Comparison of ENCODE assay signal across 10 cellular contexts in genomic region chr10:72229261-72230251, GRCh38. TPM values are rescaled to one million over a fixed set of nuclear protein-coding genes. Genes with fewer than 3 reads are reported as not detected.
A peak's percentile ranks its signal among the peaks of the same experiment; 100 is the strongest.
DNase-seq lines count a peak whose midpoint lies in the region; ATAC-seq and TF ChIP-seq lines count a peak whose summit lies in the region.
"Had no signal": no experiment of that assay in that cellular context is flagged by ENCODE, and none has a peak within 500 bp of the region (broad histone marks: within the 10 kb centered on the region; RNA-seq: fewer than 3 reads in every experiment).

No MANE protein-coding gene starts in this region.

- no peak for DNase-seq in activated CD4-positive, alpha-beta T cell treated with anti-CD3 and anti-CD28 coated beads, Interleukin-2, amount 10 ng/mL, durations not matched to agents 7 days and 5 days
- no peak for DNase-seq in activated CD4-positive, alpha-beta T cell treated with anti-CD3 and anti-CD28 coated beads, Interleukin-2, amount 50 U/mL, for 48 hours
- peak; percentile 42 for DNase-seq in adipocyte (ENCODE audit: low read depth)
- no peak for DNase-seq in left lobe of liver (ENCODE audit: low spot score)
- DNase-seq in suprapubic skin (ENCODE audit: low spot score in 2 of 2): peak in 1 of 2 donors; percentile 32
- DNase-seq in GM13977 (ENCODE audit: low spot score): no peak
- no peak for DNase-seq in stimulated activated CD4-positive, alpha-beta T cell treated with anti-CD3 and anti-CD28 coated beads, Interleukin-2, amount 100 ng/mL, for 48 hours
- no peak for DNase-seq in SJCRH30
- DNase-seq: NCI-H526 had no signal

- CTCF ChIA-PET in activated CD4-positive, alpha-beta T cell treated with anti-CD3 and anti-CD28 coated beads, Interleukin-2, amount 10 ng/mL, durations not matched to agents 7 days and 5 days (lab: Charles Lee): interaction anchor here (0.6 to 1.8 kb wide), 12 partner anchors 10 to 854 kb away, joined by 3 to 5 read pairs (median 3); no protein-coding TSS in a partner anchor

- H3K36me3 Mint-ChIP-seq in activated CD4-positive, alpha-beta T cell treated with anti-CD3 and anti-CD28 coated beads, Interleukin-2, amount 10 ng/mL, durations not matched to agents 7 days and 5 days (ENCODE audit: low read depth): peaks cover 36% of the 10 kb centered on the region

- H3K27ac ChIP-seq in suprapubic skin: peak overlapping the region; percentile 60
- no peak overlapping the region for H3K27ac ChIP-seq in SJCRH30

- H3K9ac ChIP-seq in adipocyte (ENCODE audit: low read length): no peak overlapping the region

- TF ChIP-seq CTCF in suprapubic skin (IDR thresholded peaks at IDR 0.05) (no peak), GM13977 (IDR thresholded peaks at IDR 0.05; ENCODE audit: extremely low read depth, insufficient read depth, missing control alignments) (no peak)

- no peaks in the 10 kb centered on the region for H3K9me3 ChIP-seq in adipocyte (ENCODE audit: control insufficient read depth, low read length)
- no peaks in the 10 kb centered on the region for H3K9me3 ChIP-seq in suprapubic skin
- no peaks in the 10 kb centered on the region for H3K9me3 ChIP-seq in SJCRH30 (replicated peaks)

- peaks cover 25% of the 10 kb centered on the region for H3K36me3 ChIP-seq in adipocyte (ENCODE audit: control insufficient read depth, insufficient read depth, low read length, severe bottlenecking)
- peaks cover 56% of the 10 kb centered on the region for H3K36me3 ChIP-seq in suprapubic skin
- H3K36me3 ChIP-seq in SJCRH30: peaks cover 21% of the 10 kb centered on the region

- H3K4me3 Mint-ChIP-seq in activated CD4-positive, alpha-beta T cell treated with anti-CD3 and anti-CD28 coated beads, Interleukin-2, amount 10 ng/mL, durations not matched to agents 7 days and 5 days: no peak overlapping the region

- H3K27me3 Mint-ChIP-seq in activated CD4-positive, alpha-beta T cell treated with anti-CD3 and anti-CD28 coated beads, Interleukin-2, amount 10 ng/mL, durations not matched to agents 7 days and 5 days: no peaks in the 10 kb centered on the region

- TF ChIP-seq POLR2A in suprapubic skin (IDR thresholded peaks at IDR 0.05): no peak

- POLR2A ChIA-PET in activated CD4-positive, alpha-beta T cell treated with anti-CD3 and anti-CD28 coated beads, Interleukin-2, amount 10 ng/mL, durations not matched to agents 7 days and 5 days (lab: Charles Lee): interaction anchor here (0.6 kb wide), 1 partner anchor 343 kb away, joined by 4 read pairs; no protein-coding TSS in a partner anchor

- peaks cover 12% of the 10 kb centered on the region for H3K4me1 ChIP-seq in adipocyte (ENCODE audit: control insufficient read depth, insufficient read depth, low read length)
- H3K4me1 ChIP-seq in suprapubic skin: peaks cover 34% of the 10 kb centered on the region
- H3K4me1 ChIP-seq in SJCRH30: 0 out of 2 replicates have a peak, but pooled peaks cover 3% of the 10 kb centered on the region

- ATAC-seq in left lobe of liver: peak; percentile 74

- 61% methylated on average over 8 of the region's 8 CpGs for WGBS in suprapubic skin

- H3K4me1 Mint-ChIP-seq in activated CD4-positive, alpha-beta T cell treated with anti-CD3 and anti-CD28 coated beads, Interleukin-2, amount 10 ng/mL, durations not matched to agents 7 days and 5 days: peaks cover 33% of the 10 kb centered on the region

- H3K27me3 ChIP-seq in adipocyte (replicated peaks; ENCODE audit: control insufficient read depth, insufficient read depth, low read length) (no peaks in the 10 kb centered on the region), suprapubic skin (no peaks in the 10 kb centered on the region), SJCRH30 (no peaks in the 10 kb centered on the region)

- H3K4me3 ChIP-seq in adipocyte (ENCODE audit: low read length) (no peak overlapping the region), suprapubic skin (no peak overlapping the region), SJCRH30 (no peak overlapping the region)
- H3K4me3 ChIP-seq: skin epidermis had no signal

- in situ Hi-C loops in GM13977 (cut with MboI; ENCODE audit: low pct_unique_long_range_greater_than_20kb, low sequenced_read_pairs, unreplicated experiment): no loop called here

- peak overlapping the region; percentile 55 for H3K27ac Mint-ChIP-seq in activated CD4-positive, alpha-beta T cell treated with anti-CD3 and anti-CD28 coated beads, Interleukin-2, amount 10 ng/mL, durations not matched to agents 7 days and 5 days

- no peak for TF ChIP-seq EP300 in suprapubic skin (IDR thresholded peaks at IDR 0.05)

- no peaks in the 10 kb centered on the region for H3K9me3 Mint-ChIP-seq in activated CD4-positive, alpha-beta T cell treated with anti-CD3 and anti-CD28 coated beads, Interleukin-2, amount 10 ng/mL, durations not matched to agents 7 days and 5 days

RNA-seq across cellular contexts. Expression of gene ASCC1, which starts 13.5 kb away (rescaled TPM):
- 10 to 100 TPM; 24.8 to 35.6 TPM for total RNA-seq in activated CD4-positive, alpha-beta T cell treated with anti-CD3 and anti-CD28 coated beads, Interleukin-2, amount 10 ng/mL, durations not matched to agents 7 days and 5 days
- 27.9 TPM for total RNA-seq in left lobe of liver
- total RNA-seq in suprapubic skin: 10 to 100 TPM; 20.2 to 31.7 (median 21.2) TPM
- 30.0 and 34.9 TPM in 2 replicates for total RNA-seq in SJCRH30 (2014; rRNA removed; shearing (Covaris generic))

RNA-seq across cellular contexts. Expression of gene ANAPC16, which starts 13.7 kb away (rescaled TPM):
- total RNA-seq in activated CD4-positive, alpha-beta T cell treated with anti-CD3 and anti-CD28 coated beads, Interleukin-2, amount 10 ng/mL, durations not matched to agents 7 days and 5 days: 10 to 100 TPM; 82.9 to 87.1 TPM
- total RNA-seq in left lobe of liver (66.8 TPM), suprapubic skin (10 to 100 TPM; 57.0 to 83.2 (median 69.3) TPM)
- 71.9 and 72.2 TPM in 2 replicates for total RNA-seq in SJCRH30 (2014; rRNA removed; shearing (Covaris generic))

RNA-seq across cellular contexts. Expression of gene DDIT4, which starts 44.2 kb away (rescaled TPM):
- total RNA-seq in activated CD4-positive, alpha-beta T cell treated with anti-CD3 and anti-CD28 coated beads, Interleukin-2, amount 10 ng/mL, durations not matched to agents 7 days and 5 days: 100 to 1,000 TPM; 166 to 189 TPM
- total RNA-seq in left lobe of liver (162 TPM), suprapubic skin (100 to 1,000 TPM; 170 to 246 (median 225) TPM)
- total RNA-seq in SJCRH30 (2014; rRNA removed; shearing (Covaris generic)): 84.5 and 94.2 TPM in 2 replicates
